Comparison of ENCODE assay signal across 16 cellular contexts in the genomic region with DNA sequence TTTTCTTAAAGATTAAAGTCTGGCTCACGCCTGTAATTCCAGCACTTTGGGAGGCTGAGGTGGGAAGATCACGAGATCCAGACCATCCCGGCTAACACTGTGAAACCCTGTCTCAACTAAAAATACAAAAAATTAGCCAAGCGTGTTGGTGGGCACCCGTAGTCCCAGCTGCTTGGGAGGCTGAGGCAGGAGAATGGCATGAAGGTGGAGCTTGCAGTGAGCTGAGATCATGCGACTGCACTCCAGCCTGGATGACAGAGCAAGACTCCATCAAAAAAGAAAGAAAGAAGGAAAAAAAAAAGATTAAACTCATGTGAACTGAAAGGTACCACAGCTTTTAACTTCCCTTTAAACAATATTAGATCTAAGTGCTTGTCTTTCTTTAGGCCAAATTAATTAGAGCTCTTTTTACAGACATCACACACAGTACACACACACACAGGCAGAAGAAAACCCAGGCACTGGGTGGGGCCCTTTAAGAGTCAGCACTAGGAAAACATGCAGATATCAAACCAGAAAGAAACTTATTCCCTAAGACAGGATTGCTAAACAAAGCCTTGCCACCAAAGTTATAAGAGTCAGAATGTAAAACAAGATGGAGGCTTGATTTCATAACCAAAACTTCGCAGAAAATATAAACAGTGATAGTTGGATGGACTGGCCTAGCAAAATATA. TPM values are rescaled to one million over a fixed set of nuclear protein-coding genes. Genes with fewer than 3 reads are reported as not detected.
DNase-seq lines count a peak whose midpoint lies in the region; ATAC-seq, FAIRE-seq and TF ChIP-seq lines count a peak whose summit lies in the region.
"Had no signal": no experiment of that assay in that cellular context is flagged by ENCODE, and none has a peak within 500 bp of the region (broad histone marks: within the 10 kb centered on the region; RNA-seq: fewer than 3 reads in every experiment).

No MANE protein-coding gene starts in this region.

- H3K4me3 ChIP-seq in ACC112 (ENCODE audit: low read depth, low read length), result peak overlapping the region; percentile 29; the same call in 1 of the 2 replicates
- H3K4me3 ChIP-seq in bronchial epithelial cell (ENCODE audit: low read depth, low read length), result no peak overlapping the region
- no peak overlapping the region for H3K4me3 ChIP-seq in left lung
- no peak overlapping the region for H3K4me3 ChIP-seq in gastroesophageal sphincter
- H3K4me3 ChIP-seq: heart left ventricle had no signal

- TF ChIP-seq CTCF in bronchial epithelial cell (IDR thresholded peaks at IDR 0.05; ENCODE audit: insufficient read depth, low read length, severe bottlenecking), result no peak
- no peak for TF ChIP-seq CTCF in left lung (IDR thresholded peaks at IDR 0.05)
- TF ChIP-seq CTCF in gastroesophageal sphincter (IDR thresholded peaks at IDR 0.05), result no peak

- H3K27ac ChIP-seq in ACC112 (ENCODE audit: low read depth, low read length) (peak overlapping the region; percentile 94), left lung (no peak overlapping the region), gastroesophageal sphincter (no peak overlapping the region)
- H3K27ac ChIP-seq: heart left ventricle, HL-60 had no signal

- no peak for FAIRE-seq in bronchial epithelial cell (lab: Jason Lieb, UNC)

- peak overlapping the region; percentile 92 for H2AFZ ChIP-seq in ACC112 (ENCODE audit: low read length, unreplicated experiment)

- H3K36me3 ChIP-seq in ACC112 (ENCODE audit: insufficient read depth, low read length), result no peaks in the 10 kb centered on the region
- H3K36me3 ChIP-seq in bronchial epithelial cell (ENCODE audit: control insufficient read depth, insufficient read depth, low read length), result no peaks in the 10 kb centered on the region
- H3K36me3 ChIP-seq in left lung, result no peaks in the 10 kb centered on the region
- no peaks in the 10 kb centered on the region for H3K36me3 ChIP-seq in gastroesophageal sphincter
- H3K36me3 ChIP-seq: heart left ventricle had no signal

- H3K9me3 ChIP-seq in left lung (peaks cover 0 to 2% of the 10 kb centered on the region in 2 donors), gastroesophageal sphincter (no peaks in the 10 kb centered on the region)
- H3K9me3 ChIP-seq: heart left ventricle had no signal

- H3K27me3 ChIP-seq in ACC112 (ENCODE audit: insufficient read depth, low read length) (no peaks in the 10 kb centered on the region), bronchial epithelial cell (ENCODE audit: control insufficient read depth, insufficient read depth, low read length) (no peaks in the 10 kb centered on the region), left lung (no peaks in the 10 kb centered on the region), gastroesophageal sphincter (no peaks in the 10 kb centered on the region)
- H3K27me3 ChIP-seq: heart left ventricle had no signal

- H3K4me1 ChIP-seq in ACC112 (ENCODE audit: control insufficient read depth, insufficient read depth, low read length, unreplicated experiment) (peaks cover 25% of the 10 kb centered on the region), left lung (no peaks in the 10 kb centered on the region), gastroesophageal sphincter (peaks cover 0 to 7% (median 0%) of the 10 kb centered on the region in 3 donors)
- H3K4me1 ChIP-seq: heart left ventricle had no signal

- TF ChIP-seq EP300 in gastroesophageal sphincter (IDR thresholded peaks at IDR 0.05), result no peak

- DNase-seq in HS-27A (ENCODE audit: low read depth) (peak; percentile 22), bronchial epithelial cell (ENCODE audit: low read depth) (peak; percentile 38), left lung (no peak), T-helper 1 cell (no peak)
- DNase-seq in stimulated activated CD4-positive, alpha-beta T cell treated with anti-CD3 and anti-CD28 coated beads, Interleukin-4, amount 100 ng/mL, for 4 hours, result no peak
- DNase-seq: activated naive CD8-positive, alpha-beta T cell treated with anti-CD3 and anti-CD28 coated beads for 36 hours; dermis blood vessel endothelial cell; heart left ventricle; MV-4-11; NCI-H510A treated with DMSO at 0.1 percent for 48 hours had no signal

- intact Hi-C loops in left lung (cut with DNase I), result no loop called here

- no peak for TF ChIP-seq POLR2A in gastroesophageal sphincter (IDR thresholded peaks at IDR 0.05)

- no peaks in the 10 kb centered on the region for H3K79me2 ChIP-seq in ACC112 (ENCODE audit: control insufficient read depth, insufficient read depth, low read length, unreplicated experiment)

- ATAC-seq in left lung, result peak; percentile 24
- ATAC-seq in gastroesophageal sphincter, result no peak
- ATAC-seq in HG03097 (IDR thresholded peaks at IDR 0.05; ENCODE audit: low FRiP score, unreplicated experiment), result no peak

- WGBS in gastroesophageal sphincter (ENCODE audit: low coverage in 1 of 2), 2 donors, result 67% methylated on average over 3 to 7 of the region's 7 CpGs

RNA-seq across cellular contexts. Expression of a gene that starts 29.3 kb away (rescaled TPM):
- total RNA-seq in bronchial epithelial cell, result 40.2 and 49.5 TPM in 2 replicates
- 10 to 100 TPM; 32.7 to 34.1 TPM for total RNA-seq in left lung
- 10 to 100 TPM; 34.1 to 56.3 (median 46.6) TPM for total RNA-seq in gastroesophageal sphincter

RNA-seq across cellular contexts. Expression of a gene that starts 55.5 kb away (rescaled TPM):
- total RNA-seq in bronchial epithelial cell, result not detected in 2 replicates
- total RNA-seq in left lung, result not detected
- not detected for total RNA-seq in gastroesophageal sphincter
- total RNA-seq: A673; activated naive CD8-positive, alpha-beta T cell treated with anti-CD3 and anti-CD28 coated beads for 36 hours; dermis blood vessel endothelial cell; heart left ventricle; lower leg skin had no signal

Comparison
In these comparisons a context has a peak if more than half of its experiments do, and no peak if none do; other contexts are left out.
1. DNase-seq: peak in HS-27A (single experiment) and bronchial epithelial cell (single experiment); none in left lung (0 of 2), T-helper 1 cell (0 of 5) and stimulated activated CD4-positive, alpha-beta T cell treated with anti-CD3 and anti-CD28 coated beads, Interleukin-4, amount 100 ng/mL, for 4 hours (0 of 2).